1 cellular context compared by ENCODE assay signal in genomic region chr5:180519098-180519497, GRCh38.
TF ChIP-seq lines count a peak whose summit lies in the region.

No MANE protein-coding gene starts in this region.

TF ChIP-seq in K562, 482 proteins besides CTCF, POLR2A, EP300 and RAD21 (continued from another document and continues in another):
- TF ChIP-seq MGA (IDR thresholded peaks at IDR 0.05), result no peak
- TF ChIP-seq ZNF699 (CRISPR knock-in tag; IDR thresholded peaks at IDR 0.05; ENCODE audit: insufficient replicate concordance), result no peak
- TF ChIP-seq XRCC4 (IDR thresholded peaks at IDR 0.05; ENCODE audit: extremely low read depth, insufficient read depth, insufficient read length), result no peak
- peak; percentile 94 for TF ChIP-seq ZNF592 (IDR thresholded peaks at IDR 0.05)
- no peak for TF ChIP-seq ZNF79 (CRISPR knock-in tag; IDR thresholded peaks at IDR 0.05; ENCODE audit: low read depth)
- no peak for TF ChIP-seq ETV5 (CRISPR knock-in tag; IDR thresholded peaks at IDR 0.05; ENCODE audit: low read depth)
- no peak for TF ChIP-seq GABPB2 (CRISPR knock-in tag; conservative IDR thresholded peaks at IDR 0.05)
- no peak for TF ChIP-seq TAF1 (IDR thresholded peaks at IDR 0.05; ENCODE audit: control insufficient read depth, extremely low read depth, insufficient read depth, low read length, severe bottlenecking)
- no peak for TF ChIP-seq ZKSCAN3 (CRISPR knock-in tag; IDR thresholded peaks at IDR 0.05)
- TF ChIP-seq MYC (IDR thresholded peaks at IDR 0.05; ENCODE audit: low read depth, low read length), result no peak
- TF ChIP-seq MYC (CRISPR knock-in tag; IDR thresholded peaks at IDR 0.05; ENCODE audit: borderline replicate concordance, low read depth), result no peak
- no peak for TF ChIP-seq FOXM1 (IDR thresholded peaks at IDR 0.05; ENCODE audit: low read depth)
- TF ChIP-seq FOXM1 (CRISPR knock-in tag; IDR thresholded peaks at IDR 0.05; ENCODE audit: low read depth), result no peak
- TF ChIP-seq, protein P1, sequence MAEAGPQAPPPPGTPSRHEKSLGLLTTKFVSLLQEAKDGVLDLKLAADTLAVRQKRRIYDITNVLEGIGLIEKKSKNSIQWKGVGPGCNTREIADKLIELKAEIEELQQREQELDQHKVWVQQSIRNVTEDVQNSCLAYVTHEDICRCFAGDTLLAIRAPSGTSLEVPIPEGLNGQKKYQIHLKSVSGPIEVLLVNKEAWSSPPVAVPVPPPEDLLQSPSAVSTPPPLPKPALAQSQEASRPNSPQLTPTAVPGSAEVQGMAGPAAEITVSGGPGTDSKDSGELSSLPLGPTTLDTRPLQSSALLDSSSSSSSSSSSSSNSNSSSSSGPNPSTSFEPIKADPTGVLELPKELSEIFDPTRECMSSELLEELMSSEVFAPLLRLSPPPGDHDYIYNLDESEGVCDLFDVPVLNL (CRISPR knock-in tag; IDR thresholded peaks at IDR 0.05; ENCODE audit: low read depth), result no peak
- TF ChIP-seq PTTG1 (tag; IDR thresholded peaks at IDR 0.05; ENCODE audit: low read depth), result peak; percentile 91
- no peak for TF ChIP-seq TGIF2 (CRISPR knock-in tag; IDR thresholded peaks at IDR 0.05)
- no peak for TF ChIP-seq SMC3 (conservative IDR thresholded peaks at IDR 0.05; ENCODE audit: insufficient read depth, low read depth, low read length)
- no peak for TF ChIP-seq ZNF146 (CRISPR knock-in tag; IDR thresholded peaks at IDR 0.05; ENCODE audit: unreplicated experiment)
- no peak for TF ChIP-seq NELFE (IDR thresholded peaks at IDR 0.05; ENCODE audit: insufficient read depth, insufficient read length)
- TF ChIP-seq HINFP (tag; conservative IDR thresholded peaks at IDR 0.05; ENCODE audit: low read depth), result peak; percentile 66
- no peak for TF ChIP-seq KLF16 (IDR thresholded peaks at IDR 0.05)
- no peak for TF ChIP-seq RBM14 (IDR thresholded peaks at IDR 0.05; ENCODE audit: borderline replicate concordance, insufficient read depth, low read depth, low read length)
- TF ChIP-seq, protein P2, sequence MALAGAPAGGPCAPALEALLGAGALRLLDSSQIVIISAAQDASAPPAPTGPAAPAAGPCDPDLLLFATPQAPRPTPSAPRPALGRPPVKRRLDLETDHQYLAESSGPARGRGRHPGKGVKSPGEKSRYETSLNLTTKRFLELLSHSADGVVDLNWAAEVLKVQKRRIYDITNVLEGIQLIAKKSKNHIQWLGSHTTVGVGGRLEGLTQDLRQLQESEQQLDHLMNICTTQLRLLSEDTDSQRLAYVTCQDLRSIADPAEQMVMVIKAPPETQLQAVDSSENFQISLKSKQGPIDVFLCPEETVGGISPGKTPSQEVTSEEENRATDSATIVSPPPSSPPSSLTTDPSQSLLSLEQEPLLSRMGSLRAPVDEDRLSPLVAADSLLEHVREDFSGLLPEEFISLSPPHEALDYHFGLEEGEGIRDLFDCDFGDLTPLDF (CRISPR knock-in tag; IDR thresholded peaks at IDR 0.05), result no peak
- no peak for TF ChIP-seq THAP12 (CRISPR knock-in tag; IDR thresholded peaks at IDR 0.05)
- peak; percentile 64; the same call in 1 of the 2 replicates for TF ChIP-seq SPI1 (IDR thresholded peaks at IDR 0.05; ENCODE audit: borderline replicate concordance, low read depth, low read length)
- TF ChIP-seq MCM3 (IDR thresholded peaks at IDR 0.05), result no peak
- no peak for TF ChIP-seq ZFP30 (CRISPR knock-in tag; IDR thresholded peaks at IDR 0.05; ENCODE audit: borderline replicate concordance)
- no peak for TF ChIP-seq IRF2 (CRISPR knock-in tag; IDR thresholded peaks at IDR 0.05)
- no peak for TF ChIP-seq PHF20 (IDR thresholded peaks at IDR 0.05; ENCODE audit: partially characterized antibody)
- no peak for TF ChIP-seq TCF3 (CRISPR knock-in tag; IDR thresholded peaks at IDR 0.05)
- TF ChIP-seq ZNF584 (CRISPR knock-in tag; IDR thresholded peaks at IDR 0.05; ENCODE audit: low read depth), result 0 out of 2 replicates have a peak, but pooled peaks have one; percentile 42
- no peak for TF ChIP-seq ZBTB9 (CRISPR knock-in tag; IDR thresholded peaks at IDR 0.05)
- TF ChIP-seq ZBTB7A (IDR thresholded peaks at IDR 0.05; ENCODE audit: borderline replicate concordance, control insufficient read depth, low read depth, low read length), result no peak
- TF ChIP-seq ZNF408 (CRISPR knock-in tag; IDR thresholded peaks at IDR 0.05; ENCODE audit: low read depth), result no peak
- TF ChIP-seq HNRNPUL1 (IDR thresholded peaks at IDR 0.05; ENCODE audit: low read length), result no peak
- TF ChIP-seq KDM5B (IDR thresholded peaks at IDR 0.05; ENCODE audit: insufficient replicate concordance, low read depth, low read length), result no peak
- no peak for TF ChIP-seq ZSCAN32 (CRISPR knock-in tag; IDR thresholded peaks at IDR 0.05)
- TF ChIP-seq ZC3H8 (IDR thresholded peaks at IDR 0.05), result no peak
